ENCODE assay signal across 1 cellular context in the genomic region with DNA sequence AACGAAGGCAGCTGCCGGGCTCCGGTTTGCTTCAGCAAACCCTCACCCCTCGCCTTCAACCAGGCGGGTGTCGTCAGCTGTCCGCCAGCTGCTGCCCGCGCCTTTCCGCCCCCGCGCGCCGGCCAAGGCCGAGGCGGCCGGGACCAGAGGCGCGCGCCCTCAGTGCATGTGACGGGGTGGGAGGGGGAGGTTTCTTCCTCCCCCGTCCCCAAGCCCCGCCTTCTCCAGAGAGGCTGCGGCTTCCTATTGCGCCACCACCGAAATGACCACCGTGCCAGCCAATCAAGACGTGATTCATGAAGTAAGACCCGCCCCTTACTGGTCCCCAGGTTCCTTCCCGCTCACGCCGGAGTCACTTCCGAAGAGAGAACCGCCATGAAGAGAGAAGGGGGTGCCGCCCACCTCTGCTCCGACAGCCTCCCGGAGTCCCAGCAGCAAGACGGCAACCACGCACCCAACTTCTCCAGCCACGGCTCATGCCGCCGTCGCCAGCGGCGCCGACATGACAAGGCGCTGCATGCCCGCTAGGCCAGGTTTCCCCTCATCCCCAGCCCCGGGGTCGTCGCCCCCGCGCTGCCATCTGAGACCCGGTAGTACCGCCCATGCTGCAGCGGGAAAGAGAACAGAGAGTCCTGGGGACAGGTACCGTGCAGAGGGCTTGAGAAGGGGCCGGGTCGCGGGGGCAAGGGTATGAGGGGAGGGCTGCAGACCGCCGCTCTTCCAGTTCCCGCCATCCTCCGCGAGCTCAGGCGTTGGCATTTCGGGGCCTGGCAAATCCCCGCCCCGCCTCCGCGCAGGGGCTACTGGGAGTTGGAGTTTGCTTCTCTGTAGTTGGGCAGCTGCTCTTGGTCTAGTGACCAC.
TF ChIP-seq lines count a peak whose summit lies in the region.

A gene with protein sequence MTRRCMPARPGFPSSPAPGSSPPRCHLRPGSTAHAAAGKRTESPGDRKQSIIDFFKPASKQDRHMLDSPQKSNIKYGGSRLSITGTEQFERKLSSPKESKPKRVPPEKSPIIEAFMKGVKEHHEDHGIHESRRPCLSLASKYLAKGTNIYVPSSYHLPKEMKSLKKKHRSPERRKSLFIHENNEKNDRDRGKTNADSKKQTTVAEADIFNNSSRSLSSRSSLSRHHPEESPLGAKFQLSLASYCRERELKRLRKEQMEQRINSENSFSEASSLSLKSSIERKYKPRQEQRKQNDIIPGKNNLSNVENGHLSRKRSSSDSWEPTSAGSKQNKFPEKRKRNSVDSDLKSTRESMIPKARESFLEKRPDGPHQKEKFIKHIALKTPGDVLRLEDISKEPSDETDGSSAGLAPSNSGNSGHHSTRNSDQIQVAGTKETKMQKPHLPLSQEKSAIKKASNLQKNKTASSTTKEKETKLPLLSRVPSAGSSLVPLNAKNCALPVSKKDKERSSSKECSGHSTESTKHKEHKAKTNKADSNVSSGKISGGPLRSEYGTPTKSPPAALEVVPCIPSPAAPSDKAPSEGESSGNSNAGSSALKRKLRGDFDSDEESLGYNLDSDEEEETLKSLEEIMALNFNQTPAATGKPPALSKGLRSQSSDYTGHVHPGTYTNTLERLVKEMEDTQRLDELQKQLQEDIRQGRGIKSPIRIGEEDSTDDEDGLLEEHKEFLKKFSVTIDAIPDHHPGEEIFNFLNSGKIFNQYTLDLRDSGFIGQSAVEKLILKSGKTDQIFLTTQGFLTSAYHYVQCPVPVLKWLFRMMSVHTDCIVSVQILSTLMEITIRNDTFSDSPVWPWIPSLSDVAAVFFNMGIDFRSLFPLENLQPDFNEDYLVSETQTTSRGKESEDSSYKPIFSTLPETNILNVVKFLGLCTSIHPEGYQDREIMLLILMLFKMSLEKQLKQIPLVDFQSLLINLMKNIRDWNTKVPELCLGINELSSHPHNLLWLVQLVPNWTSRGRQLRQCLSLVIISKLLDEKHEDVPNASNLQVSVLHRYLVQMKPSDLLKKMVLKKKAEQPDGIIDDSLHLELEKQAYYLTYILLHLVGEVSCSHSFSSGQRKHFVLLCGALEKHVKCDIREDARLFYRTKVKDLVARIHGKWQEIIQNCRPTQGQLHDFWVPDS (plus strand): TSS at position 355 of the 861 bp plus-strand sequence. CDS start 148 bp downstream, at position 503.

TF ChIP-seq in HepG2, 621 proteins besides CTCF, POLR2A, EP300 and RAD21 (continued from another document and continues in another):
- TF ChIP-seq, protein P1, sequence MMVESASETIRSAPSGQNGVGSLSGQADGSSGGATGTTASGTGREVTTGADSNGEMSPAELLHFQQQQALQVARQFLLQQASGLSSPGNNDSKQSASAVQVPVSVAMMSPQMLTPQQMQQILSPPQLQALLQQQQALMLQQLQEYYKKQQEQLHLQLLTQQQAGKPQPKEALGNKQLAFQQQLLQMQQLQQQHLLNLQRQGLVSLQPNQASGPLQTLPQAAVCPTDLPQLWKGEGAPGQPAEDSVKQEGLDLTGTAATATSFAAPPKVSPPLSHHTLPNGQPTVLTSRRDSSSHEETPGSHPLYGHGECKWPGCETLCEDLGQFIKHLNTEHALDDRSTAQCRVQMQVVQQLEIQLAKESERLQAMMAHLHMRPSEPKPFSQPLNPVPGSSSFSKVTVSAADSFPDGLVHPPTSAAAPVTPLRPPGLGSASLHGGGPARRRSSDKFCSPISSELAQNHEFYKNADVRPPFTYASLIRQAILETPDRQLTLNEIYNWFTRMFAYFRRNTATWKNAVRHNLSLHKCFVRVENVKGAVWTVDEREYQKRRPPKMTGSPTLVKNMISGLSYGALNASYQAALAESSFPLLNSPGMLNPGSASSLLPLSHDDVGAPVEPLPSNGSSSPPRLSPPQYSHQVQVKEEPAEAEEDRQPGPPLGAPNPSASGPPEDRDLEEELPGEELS (CRISPR knock-in tag; IDR thresholded peaks at IDR 0.05) = peak; percentile 46
- TF ChIP-seq SMARCC2 (IDR thresholded peaks at IDR 0.05) (no peak), ZFYVE20 (CRISPR knock-in tag; IDR thresholded peaks at IDR 0.05; ENCODE audit: borderline replicate concordance, low read depth) (no peak), KDM2A (CRISPR knock-in tag; IDR thresholded peaks at IDR 0.05; ENCODE audit: borderline replicate concordance, low read depth) (peak; percentile 83; the same call in 1 of the 2 replicates), RBM39 (IDR thresholded peaks at IDR 0.05; ENCODE audit: low read depth, low read length, poor library complexity, severe bottlenecking) (no peak), SRY (CRISPR knock-in tag; IDR thresholded peaks at IDR 0.05) (no peak; the same call in 1 of the 2 replicates), JUN (CRISPR knock-in tag; IDR thresholded peaks at IDR 0.05) (0 out of 2 replicates have a peak, but pooled peaks have one; percentile 34), HOXA9 (CRISPR knock-in tag; IDR thresholded peaks at IDR 0.05; ENCODE audit: borderline replicate concordance) (no peak), PCBP1 (IDR thresholded peaks at IDR 0.05; ENCODE audit: borderline replicate concordance, low read depth, low read length) (0 out of 2 replicates have a peak, but pooled peaks have one; percentile 38), ATF7-NPFF (CRISPR knock-in tag; IDR thresholded peaks at IDR 0.05; ENCODE audit: low read depth) (0 out of 2 replicates have a peak, but pooled peaks have one; percentile 30), FLYWCH1 (CRISPR knock-in tag; IDR thresholded peaks at IDR 0.05) (peak; percentile 72; the same call in 1 of the 2 replicates), ZNF431 (CRISPR knock-in tag; IDR thresholded peaks at IDR 0.05; ENCODE audit: borderline replicate concordance, low read depth) (0 out of 2 replicates have a peak, but pooled peaks have one; percentile 23), PAWR (CRISPR knock-in tag; IDR thresholded peaks at IDR 0.05; ENCODE audit: borderline replicate concordance) (no peak), PLRG1 (conservative IDR thresholded peaks at IDR 0.05) (no peak), ZNF773 (CRISPR knock-in tag; IDR thresholded peaks at IDR 0.05; ENCODE audit: borderline replicate concordance) (peak; percentile 65; the same call in 1 of the 2 replicates), ETV6 (CRISPR knock-in tag; conservative IDR thresholded peaks at IDR 0.05) (no peak; the same call in 1 of the 2 replicates), TBP (CRISPR knock-in tag; IDR thresholded peaks at IDR 0.05) (no peak), RELA (CRISPR knock-in tag; IDR thresholded peaks at IDR 0.05) (no peak), ZNF746 (CRISPR knock-in tag; IDR thresholded peaks at IDR 0.05) (peak; percentile 72), GATA4 (IDR thresholded peaks at IDR 0.05; ENCODE audit: borderline replicate concordance, low read depth) (no peak), ZFP37 (CRISPR knock-in tag; IDR thresholded peaks at IDR 0.05; ENCODE audit: borderline replicate concordance) (peak; percentile 86), NPAS2 (CRISPR knock-in tag; IDR thresholded peaks at IDR 0.05; ENCODE audit: borderline replicate concordance) (no peak), AGO1 (IDR thresholded peaks at IDR 0.05; ENCODE audit: low read depth, low read length, poor library complexity, severe bottlenecking) (no peak)
- TF ChIP-seq, protein P2, sequence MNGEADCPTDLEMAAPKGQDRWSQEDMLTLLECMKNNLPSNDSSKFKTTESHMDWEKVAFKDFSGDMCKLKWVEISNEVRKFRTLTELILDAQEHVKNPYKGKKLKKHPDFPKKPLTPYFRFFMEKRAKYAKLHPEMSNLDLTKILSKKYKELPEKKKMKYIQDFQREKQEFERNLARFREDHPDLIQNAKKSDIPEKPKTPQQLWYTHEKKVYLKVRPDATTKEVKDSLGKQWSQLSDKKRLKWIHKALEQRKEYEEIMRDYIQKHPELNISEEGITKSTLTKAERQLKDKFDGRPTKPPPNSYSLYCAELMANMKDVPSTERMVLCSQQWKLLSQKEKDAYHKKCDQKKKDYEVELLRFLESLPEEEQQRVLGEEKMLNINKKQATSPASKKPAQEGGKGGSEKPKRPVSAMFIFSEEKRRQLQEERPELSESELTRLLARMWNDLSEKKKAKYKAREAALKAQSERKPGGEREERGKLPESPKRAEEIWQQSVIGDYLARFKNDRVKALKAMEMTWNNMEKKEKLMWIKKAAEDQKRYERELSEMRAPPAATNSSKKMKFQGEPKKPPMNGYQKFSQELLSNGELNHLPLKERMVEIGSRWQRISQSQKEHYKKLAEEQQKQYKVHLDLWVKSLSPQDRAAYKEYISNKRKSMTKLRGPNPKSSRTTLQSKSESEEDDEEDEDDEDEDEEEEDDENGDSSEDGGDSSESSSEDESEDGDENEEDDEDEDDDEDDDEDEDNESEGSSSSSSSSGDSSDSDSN (CRISPR knock-in tag; IDR thresholded peaks at IDR 0.05) = peak; percentile 46; the same call in 1 of the 2 replicates
- TF ChIP-seq, protein P3, sequence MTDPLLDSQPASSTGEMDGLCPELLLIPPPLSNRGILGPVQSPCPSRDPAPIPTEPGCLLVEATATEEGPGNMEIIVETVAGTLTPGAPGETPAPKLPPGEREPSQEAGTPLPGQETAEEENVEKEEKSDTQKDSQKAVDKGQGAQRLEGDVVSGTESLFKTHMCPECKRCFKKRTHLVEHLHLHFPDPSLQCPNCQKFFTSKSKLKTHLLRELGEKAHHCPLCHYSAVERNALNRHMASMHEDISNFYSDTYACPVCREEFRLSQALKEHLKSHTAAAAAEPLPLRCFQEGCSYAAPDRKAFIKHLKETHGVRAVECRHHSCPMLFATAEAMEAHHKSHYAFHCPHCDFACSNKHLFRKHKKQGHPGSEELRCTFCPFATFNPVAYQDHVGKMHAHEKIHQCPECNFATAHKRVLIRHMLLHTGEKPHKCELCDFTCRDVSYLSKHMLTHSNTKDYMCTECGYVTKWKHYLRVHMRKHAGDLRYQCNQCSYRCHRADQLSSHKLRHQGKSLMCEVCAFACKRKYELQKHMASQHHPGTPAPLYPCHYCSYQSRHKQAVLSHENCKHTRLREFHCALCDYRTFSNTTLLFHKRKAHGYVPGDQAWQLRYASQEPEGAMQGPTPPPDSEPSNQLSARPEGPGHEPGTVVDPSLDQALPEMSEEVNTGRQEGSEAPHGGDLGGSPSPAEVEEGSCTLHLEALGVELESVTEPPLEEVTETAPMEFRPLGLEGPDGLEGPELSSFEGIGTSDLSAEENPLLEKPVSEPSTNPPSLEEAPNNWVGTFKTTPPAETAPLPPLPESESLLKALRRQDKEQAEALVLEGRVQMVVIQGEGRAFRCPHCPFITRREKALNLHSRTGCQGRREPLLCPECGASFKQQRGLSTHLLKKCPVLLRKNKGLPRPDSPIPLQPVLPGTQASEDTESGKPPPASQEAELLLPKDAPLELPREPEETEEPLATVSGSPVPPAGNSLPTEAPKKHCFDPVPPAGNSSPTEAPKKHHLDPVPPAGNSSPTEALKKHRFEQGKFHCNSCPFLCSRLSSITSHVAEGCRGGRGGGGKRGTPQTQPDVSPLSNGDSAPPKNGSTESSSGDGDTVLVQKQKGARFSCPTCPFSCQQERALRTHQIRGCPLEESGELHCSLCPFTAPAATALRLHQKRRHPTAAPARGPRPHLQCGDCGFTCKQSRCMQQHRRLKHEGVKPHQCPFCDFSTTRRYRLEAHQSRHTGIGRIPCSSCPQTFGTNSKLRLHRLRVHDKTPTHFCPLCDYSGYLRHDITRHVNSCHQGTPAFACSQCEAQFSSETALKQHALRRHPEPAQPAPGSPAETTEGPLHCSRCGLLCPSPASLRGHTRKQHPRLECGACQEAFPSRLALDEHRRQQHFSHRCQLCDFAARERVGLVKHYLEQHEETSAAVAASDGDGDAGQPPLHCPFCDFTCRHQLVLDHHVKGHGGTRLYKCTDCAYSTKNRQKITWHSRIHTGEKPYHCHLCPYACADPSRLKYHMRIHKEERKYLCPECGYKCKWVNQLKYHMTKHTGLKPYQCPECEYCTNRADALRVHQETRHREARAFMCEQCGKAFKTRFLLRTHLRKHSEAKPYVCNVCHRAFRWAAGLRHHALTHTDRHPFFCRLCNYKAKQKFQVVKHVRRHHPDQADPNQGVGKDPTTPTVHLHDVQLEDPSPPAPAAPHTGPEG (CRISPR knock-in tag; IDR thresholded peaks at IDR 0.05) = peak; percentile 50; the same call in 1 of the 2 replicates
- TF ChIP-seq, protein P4, sequence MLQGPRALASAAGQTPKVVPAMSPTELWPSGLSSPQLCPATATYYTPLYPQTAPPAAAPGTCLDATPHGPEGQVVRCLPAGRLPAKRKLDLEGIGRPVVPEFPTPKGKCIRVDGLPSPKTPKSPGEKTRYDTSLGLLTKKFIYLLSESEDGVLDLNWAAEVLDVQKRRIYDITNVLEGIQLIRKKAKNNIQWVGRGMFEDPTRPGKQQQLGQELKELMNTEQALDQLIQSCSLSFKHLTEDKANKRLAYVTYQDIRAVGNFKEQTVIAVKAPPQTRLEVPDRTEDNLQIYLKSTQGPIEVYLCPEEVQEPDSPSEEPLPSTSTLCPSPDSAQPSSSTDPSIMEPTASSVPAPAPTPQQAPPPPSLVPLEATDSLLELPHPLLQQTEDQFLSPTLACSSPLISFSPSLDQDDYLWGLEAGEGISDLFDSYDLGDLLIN (CRISPR knock-in tag; IDR thresholded peaks at IDR 0.05; ENCODE audit: borderline replicate concordance) = no peak; the same call in 1 of the 2 replicates
- TF ChIP-seq, protein P5, sequence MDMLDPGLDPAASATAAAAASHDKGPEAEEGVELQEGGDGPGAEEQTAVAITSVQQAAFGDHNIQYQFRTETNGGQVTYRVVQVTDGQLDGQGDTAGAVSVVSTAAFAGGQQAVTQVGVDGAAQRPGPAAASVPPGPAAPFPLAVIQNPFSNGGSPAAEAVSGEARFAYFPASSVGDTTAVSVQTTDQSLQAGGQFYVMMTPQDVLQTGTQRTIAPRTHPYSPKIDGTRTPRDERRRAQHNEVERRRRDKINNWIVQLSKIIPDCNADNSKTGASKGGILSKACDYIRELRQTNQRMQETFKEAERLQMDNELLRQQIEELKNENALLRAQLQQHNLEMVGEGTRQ (IDR thresholded peaks at IDR 0.05; ENCODE audit: low read depth, low read length) = no peak
- TF ChIP-seq, protein P5 (CRISPR knock-in tag; IDR thresholded peaks at IDR 0.05; ENCODE audit: borderline replicate concordance) = no peak
- TF ChIP-seq, protein P6, sequence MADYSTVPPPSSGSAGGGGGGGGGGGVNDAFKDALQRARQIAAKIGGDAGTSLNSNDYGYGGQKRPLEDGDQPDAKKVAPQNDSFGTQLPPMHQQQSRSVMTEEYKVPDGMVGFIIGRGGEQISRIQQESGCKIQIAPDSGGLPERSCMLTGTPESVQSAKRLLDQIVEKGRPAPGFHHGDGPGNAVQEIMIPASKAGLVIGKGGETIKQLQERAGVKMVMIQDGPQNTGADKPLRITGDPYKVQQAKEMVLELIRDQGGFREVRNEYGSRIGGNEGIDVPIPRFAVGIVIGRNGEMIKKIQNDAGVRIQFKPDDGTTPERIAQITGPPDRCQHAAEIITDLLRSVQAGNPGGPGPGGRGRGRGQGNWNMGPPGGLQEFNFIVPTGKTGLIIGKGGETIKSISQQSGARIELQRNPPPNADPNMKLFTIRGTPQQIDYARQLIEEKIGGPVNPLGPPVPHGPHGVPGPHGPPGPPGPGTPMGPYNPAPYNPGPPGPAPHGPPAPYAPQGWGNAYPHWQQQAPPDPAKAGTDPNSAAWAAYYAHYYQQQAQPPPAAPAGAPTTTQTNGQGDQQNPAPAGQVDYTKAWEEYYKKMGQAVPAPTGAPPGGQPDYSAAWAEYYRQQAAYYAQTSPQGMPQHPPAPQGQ (CRISPR knock-in tag; IDR thresholded peaks at IDR 0.05; ENCODE audit: borderline replicate concordance) = no peak
- TF ChIP-seq, protein P7, sequence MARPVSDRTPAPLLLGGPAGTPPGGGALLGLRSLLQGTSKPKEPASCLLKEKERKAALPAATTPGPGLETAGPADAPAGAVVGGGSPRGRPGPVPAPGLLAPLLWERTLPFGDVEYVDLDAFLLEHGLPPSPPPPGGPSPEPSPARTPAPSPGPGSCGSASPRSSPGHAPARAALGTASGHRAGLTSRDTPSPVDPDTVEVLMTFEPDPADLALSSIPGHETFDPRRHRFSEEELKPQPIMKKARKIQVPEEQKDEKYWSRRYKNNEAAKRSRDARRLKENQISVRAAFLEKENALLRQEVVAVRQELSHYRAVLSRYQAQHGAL (CRISPR knock-in tag; IDR thresholded peaks at IDR 0.05; ENCODE audit: not compliant biosample characterization) = no peak
